In genomic region chr14:54738009-54738408, GRCh38 we compare ENCODE assay signal across 1 cellular context.
TF ChIP-seq lines count a peak whose summit lies in the region.

No MANE protein-coding gene starts in this region.

TF ChIP-seq in GM12878, 131 proteins besides CTCF, POLR2A, EP300 and RAD21 (continued from another document):
- TF ChIP-seq, protein P1, sequence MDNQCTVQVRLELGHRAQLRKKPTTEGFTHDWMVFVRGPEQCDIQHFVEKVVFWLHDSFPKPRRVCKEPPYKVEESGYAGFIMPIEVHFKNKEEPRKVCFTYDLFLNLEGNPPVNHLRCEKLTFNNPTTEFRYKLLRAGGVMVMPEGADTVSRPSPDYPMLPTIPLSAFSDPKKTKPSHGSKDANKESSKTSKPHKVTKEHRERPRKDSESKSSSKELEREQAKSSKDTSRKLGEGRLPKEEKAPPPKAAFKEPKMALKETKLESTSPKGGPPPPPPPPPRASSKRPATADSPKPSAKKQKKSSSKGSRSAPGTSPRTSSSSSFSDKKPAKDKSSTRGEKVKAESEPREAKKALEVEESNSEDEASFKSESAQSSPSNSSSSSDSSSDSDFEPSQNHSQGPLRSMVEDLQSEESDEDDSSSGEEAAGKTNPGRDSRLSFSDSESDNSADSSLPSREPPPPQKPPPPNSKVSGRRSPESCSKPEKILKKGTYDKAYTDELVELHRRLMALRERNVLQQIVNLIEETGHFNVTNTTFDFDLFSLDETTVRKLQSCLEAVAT (IDR thresholded peaks at IDR 0.05), result no peak
- TF ChIP-seq, protein P2, sequence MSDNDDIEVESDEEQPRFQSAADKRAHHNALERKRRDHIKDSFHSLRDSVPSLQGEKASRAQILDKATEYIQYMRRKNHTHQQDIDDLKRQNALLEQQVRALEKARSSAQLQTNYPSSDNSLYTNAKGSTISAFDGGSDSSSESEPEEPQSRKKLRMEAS (IDR thresholded peaks at IDR 0.05; ENCODE audit: low read depth, low read length), result no peak
- TF ChIP-seq NFIC (IDR thresholded peaks at IDR 0.05; ENCODE audit: low read depth, low read length) (no peak), SUPT20H (IDR thresholded peaks at IDR 0.05; ENCODE audit: borderline replicate concordance, control insufficient read depth, low read depth, low read length) (no peak), BMI1 (IDR thresholded peaks at IDR 0.05; ENCODE audit: borderline replicate concordance) (no peak), SPI1 (IDR thresholded peaks at IDR 0.05; ENCODE audit: borderline replicate concordance, insufficient read depth, low read depth, low read length) (no peak), IKZF2 (IDR thresholded peaks at IDR 0.05) (no peak), SMAD5 (IDR thresholded peaks at IDR 0.05; ENCODE audit: low read depth) (no peak)
- TF ChIP-seq, protein P3, sequence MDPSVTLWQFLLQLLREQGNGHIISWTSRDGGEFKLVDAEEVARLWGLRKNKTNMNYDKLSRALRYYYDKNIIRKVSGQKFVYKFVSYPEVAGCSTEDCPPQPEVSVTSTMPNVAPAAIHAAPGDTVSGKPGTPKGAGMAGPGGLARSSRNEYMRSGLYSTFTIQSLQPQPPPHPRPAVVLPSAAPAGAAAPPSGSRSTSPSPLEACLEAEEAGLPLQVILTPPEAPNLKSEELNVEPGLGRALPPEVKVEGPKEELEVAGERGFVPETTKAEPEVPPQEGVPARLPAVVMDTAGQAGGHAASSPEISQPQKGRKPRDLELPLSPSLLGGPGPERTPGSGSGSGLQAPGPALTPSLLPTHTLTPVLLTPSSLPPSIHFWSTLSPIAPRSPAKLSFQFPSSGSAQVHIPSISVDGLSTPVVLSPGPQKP (IDR thresholded peaks at IDR 0.05; ENCODE audit: low read depth, low read length), result no peak
TF ChIP-seq in GM12878: peak in this region for 0.
